In genomic region chr16:29256501-29256981, GRCh38 we compare ENCODE assay signal across 1 cellular context.
TF ChIP-seq lines count a peak whose summit lies in the region.

No MANE protein-coding gene starts in this region.

TF ChIP-seq in GM23338, 12 proteins besides CTCF, POLR2A, EP300 and RAD21 (continued from another document):
- TF ChIP-seq ZNF462 (CRISPR knock-in tag; IDR thresholded peaks at IDR 0.05) (no peak), NANOG (IDR thresholded peaks at IDR 0.05; ENCODE audit: borderline replicate concordance) (no peak), CREB1 (CRISPR knock-in tag; IDR thresholded peaks at IDR 0.05; ENCODE audit: low read depth) (no peak), ZNF114 (CRISPR knock-in tag; IDR thresholded peaks at IDR 0.05) (no peak), ETS1 (IDR thresholded peaks at IDR 0.05) (no peak), EZH2phosphoT487 (IDR thresholded peaks at IDR 0.05; ENCODE audit: unreplicated experiment) (no peak), JUNB (IDR thresholded peaks at IDR 0.05; ENCODE audit: unreplicated experiment) (no peak), POLR2AphosphoS5 (IDR thresholded peaks at IDR 0.05; ENCODE audit: low read depth) (no peak)
